In genomic region chr6:100906325-100906724, GRCh38 we compare ENCODE assay signal across 25 cellular contexts.
"Had no signal": no experiment of that assay in that cellular context is flagged by ENCODE, and none has a peak within 500 bp of the region (broad histone marks: within the 10 kb centered on the region; RNA-seq: fewer than 3 reads in every experiment).

No MANE protein-coding gene starts in this region.

- H3K4me1 ChIP-seq: stomach, suprapubic skin, tibial nerve had no signal

- H3K4me1 Mint-ChIP-seq: activated CD4-positive, alpha-beta memory T cell treated with anti-CD3 and anti-CD28 coated beads, Interleukin-2, amount 10 ng/mL, durations not matched to agents 7 days and 5 days; immature natural killer cell; naive thymus-derived CD4-positive, alpha-beta T cell; neural crest cell; stimulated activated memory B cell treated with anti-CD40 and anti-IgM and Interleukin-4, amounts not matched to agents 10 μg/mL and 1 μg/mL and 100 μg/mL, for 72 hours had no signal

- H3K9me3 Mint-ChIP-seq: activated CD4-positive, alpha-beta memory T cell treated with anti-CD3 and anti-CD28 coated beads, Interleukin-2, amount 10 ng/mL, durations not matched to agents 7 days and 5 days; dendritic cell treated with granulocyte-macrophage colony-stimulating factor and Interleukin-4, amounts not matched to agents 40 ng/mL and 50 ng/mL, for 4 days; immature natural killer cell; neural crest cell; stimulated activated memory B cell treated with anti-CD40 and anti-IgM and Interleukin-4, amounts not matched to agents 10 μg/mL and 1 μg/mL and 100 μg/mL, for 72 hours; T-helper 1 cell treated with Interleukin-12 subunit alpha and Interleukin-12 subunit beta and Interleukin-4 antibody, amounts not matched to agents 30 μg/mL and 1 μg/mL, for 36 hours had no signal

- H3K9me3 ChIP-seq: right lobe of liver, stomach, suprapubic skin had no signal

- H3K4me3 ChIP-seq: lung, right lobe of liver, skin epidermis, stomach, suprapubic skin, tibial nerve had no signal

- H3K27me3 ChIP-seq: right lobe of liver, stomach, suprapubic skin, tibial nerve had no signal

- H3K36me3 Mint-ChIP-seq: naive thymus-derived CD4-positive, alpha-beta T cell; stimulated activated memory B cell treated with anti-CD40 and anti-IgM and Interleukin-4, amounts not matched to agents 10 μg/mL and 1 μg/mL and 100 μg/mL, for 72 hours had no signal

- H3K4me3 Mint-ChIP-seq: activated CD4-positive, alpha-beta memory T cell treated with anti-CD3 and anti-CD28 coated beads, Interleukin-2, amount 10 ng/mL, durations not matched to agents 7 days and 5 days; activated naive CD4-positive, alpha-beta T cell treated with anti-CD3 and anti-CD28 coated beads for 36 hours; activated T-cell treated with anti-CD3 and anti-CD28 coated beads, Interleukin-2, amount 50 U/mL, for 72 hours; dendritic cell treated with granulocyte-macrophage colony-stimulating factor and Interleukin-4, amounts not matched to agents 40 ng/mL and 50 ng/mL, for 4 days; immature natural killer cell; naive thymus-derived CD4-positive, alpha-beta T cell; neural crest cell; stimulated activated memory B cell treated with anti-CD40 and anti-IgM and Interleukin-4, amounts not matched to agents 10 μg/mL and 1 μg/mL and 100 μg/mL, for 72 hours; T-helper 1 cell treated with Interleukin-12 subunit alpha and Interleukin-12 subunit beta and Interleukin-4 antibody, amounts not matched to agents 30 μg/mL and 1 μg/mL, for 36 hours had no signal

- H3K36me3 ChIP-seq: right lobe of liver, stomach, suprapubic skin, tibial nerve had no signal

- H3K27ac ChIP-seq: right lobe of liver, skin epidermis, stomach, suprapubic skin, tibial nerve had no signal

- ATAC-seq: activated T-cell treated with anti-CD3 and anti-CD28 coated beads, Interleukin-2, amount 50 U/mL, for 72 hours; esophagus mucosa; left lobe of liver; naive thymus-derived CD4-positive, alpha-beta T cell; right lobe of liver; stimulated activated memory B cell treated with anti-CD40 and anti-IgM and Interleukin-4, amounts not matched to agents 10 μg/mL and 1 μg/mL and 100 μg/mL, for 72 hours had no signal

- H3K27ac Mint-ChIP-seq: activated CD4-positive, alpha-beta memory T cell treated with anti-CD3 and anti-CD28 coated beads, Interleukin-2, amount 10 ng/mL, durations not matched to agents 7 days and 5 days; activated naive CD4-positive, alpha-beta T cell treated with anti-CD3 and anti-CD28 coated beads for 36 hours; activated T-cell treated with anti-CD3 and anti-CD28 coated beads, Interleukin-2, amount 50 U/mL, for 72 hours; dendritic cell treated with granulocyte-macrophage colony-stimulating factor and Interleukin-4, amounts not matched to agents 40 ng/mL and 50 ng/mL, for 4 days; immature natural killer cell; naive thymus-derived CD4-positive, alpha-beta T cell; stimulated activated memory B cell treated with anti-CD40 and anti-IgM and Interleukin-4, amounts not matched to agents 10 μg/mL and 1 μg/mL and 100 μg/mL, for 72 hours; T-helper 1 cell treated with Interleukin-12 subunit alpha and Interleukin-12 subunit beta and Interleukin-4 antibody, amounts not matched to agents 30 μg/mL and 1 μg/mL, for 36 hours had no signal

- DNase-seq: activated CD4-positive, alpha-beta memory T cell treated with anti-CD3 and anti-CD28 coated beads, Interleukin-2, amount 10 ng/mL, durations not matched to agents 7 days and 5 days; activated CD4-positive, alpha-beta T cell treated with anti-CD3 and anti-CD28 coated beads for 48 hours; activated effector memory CD4-positive, alpha-beta T cell treated with Interleukin-2 at 50 U/mL for 16 hours; activated naive CD4-positive, alpha-beta T cell treated with anti-CD3 and anti-CD28 coated beads for 36 hours; activated T-cell treated with anti-CD3 and anti-CD28 coated beads, Interleukin-2, amount 50 U/mL, for 72 hours; cerebellar nuclear complex; effector memory CD4-positive, alpha-beta T cell; foreskin melanocyte; immature natural killer cell; naive thymus-derived CD4-positive, alpha-beta T cell; occipital lobe; right lobe of liver; stimulated activated CD4-positive, alpha-beta T cell treated with anti-CD3 and anti-CD28 coated beads, Interleukin-2, amount 100 ng/mL, for 24 hours; stomach; T1000 had no signal

- H3K27me3 Mint-ChIP-seq: activated CD4-positive, alpha-beta memory T cell treated with anti-CD3 and anti-CD28 coated beads, Interleukin-2, amount 10 ng/mL, durations not matched to agents 7 days and 5 days; dendritic cell treated with granulocyte-macrophage colony-stimulating factor and Interleukin-4, amounts not matched to agents 40 ng/mL and 50 ng/mL, for 4 days had no signal
